13 cellular contexts compared by ENCODE assay signal in the genomic region with DNA sequence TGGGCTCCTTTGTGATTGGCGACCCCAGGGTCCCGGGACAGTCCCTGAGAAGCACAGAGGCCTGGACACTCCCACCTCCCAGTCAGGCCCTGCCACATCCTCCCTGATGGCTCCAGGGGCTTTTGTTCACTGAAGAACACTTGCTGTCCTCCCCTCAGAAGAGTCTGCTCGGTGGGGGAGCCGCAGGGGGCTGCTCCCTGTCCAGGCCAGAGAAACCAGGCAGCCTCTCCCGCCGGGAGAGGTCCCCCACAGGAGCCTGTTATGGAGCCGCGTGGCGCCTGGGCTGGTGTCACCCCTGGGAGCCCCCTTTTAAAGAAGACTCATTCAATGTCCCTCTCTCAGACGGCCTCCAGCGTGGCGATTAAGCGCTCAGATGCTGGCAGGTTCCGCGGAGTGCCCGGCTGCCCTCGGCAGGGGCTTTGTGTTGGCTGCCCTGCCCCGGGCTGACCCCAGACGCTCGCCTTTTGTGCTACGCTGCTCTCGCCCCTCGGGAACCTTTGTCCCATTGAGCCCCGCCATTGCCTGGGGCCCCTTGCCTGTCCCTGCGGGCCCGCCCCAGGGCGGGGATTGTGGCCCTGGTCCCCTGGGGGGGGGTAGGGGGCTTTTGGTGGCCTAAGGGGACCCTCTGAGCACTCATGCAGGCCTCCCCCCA. TPM values are rescaled to one million over a fixed set of nuclear protein-coding genes. Genes with fewer than 3 reads are reported as not detected.
DNase-seq lines count a peak whose midpoint lies in the region; ATAC-seq and TF ChIP-seq lines count a peak whose summit lies in the region.
"Had no signal": no experiment of that assay in that cellular context is flagged by ENCODE, and none has a peak within 500 bp of the region (broad histone marks: within the 10 kb centered on the region; RNA-seq: fewer than 3 reads in every experiment).

No MANE protein-coding gene starts in this region.

- no peaks in the 10 kb centered on the region for H3K36me3 ChIP-seq in ectodermal cell (ENCODE audit: control insufficient read depth, insufficient read depth, low read length)
- peaks cover 0 to 40% of the 10 kb centered on the region in 2 experiments for H3K36me3 ChIP-seq in mesenchymal stem cell (ENCODE audit: control insufficient read depth in 1 of 2, insufficient read depth in 2 of 2, low read depth in 1 of 2, low read length in 2 of 2)
- H3K36me3 ChIP-seq in stomach: no peaks in the 10 kb centered on the region
- H3K36me3 ChIP-seq in CD4-positive, alpha-beta memory T cell (ENCODE audit: insufficient read depth, low read length): no peaks in the 10 kb centered on the region

- peaks cover 7% of the 10 kb centered on the region for H4K20me1 ChIP-seq in H9 (ENCODE audit: control insufficient read depth, insufficient read depth, insufficient read length)

- H3K14ac ChIP-seq in H9 (ENCODE audit: insufficient read depth, low read length) (no peak overlapping the region; the same call in 1 of the 2 replicates), mesenchymal stem cell (ENCODE audit: low read length in 2 of 2) (no peak overlapping the region)

- H2BK5ac ChIP-seq in H9 (ENCODE audit: insufficient read length, low read length) (no peak overlapping the region), mesenchymal stem cell (ENCODE audit: low read depth, low read length, poor library complexity, severe bottlenecking) (no peak overlapping the region)

- H3T11ph ChIP-seq in H9 (ENCODE audit: low read length): no peak overlapping the region

- peaks cover 77% of the 10 kb centered on the region for H3K79me2 ChIP-seq in H9 (ENCODE audit: insufficient read depth, low read length)

- H3K4me2 ChIP-seq in H9 (ENCODE audit: insufficient read depth, insufficient read length, low read length) (no peak overlapping the region), mesenchymal stem cell (ENCODE audit: low read length, poor library complexity, severe bottlenecking) (no peak overlapping the region)
- H3K4me2 ChIP-seq: SK-N-SH had no signal

- H4K91ac ChIP-seq in H9 (ENCODE audit: insufficient read length, low read depth, low read length) (no peak overlapping the region), mesenchymal stem cell (ENCODE audit: low read length) (peak overlapping the region; percentile 40)

- DNase-seq in H9 (no peak), mesenchymal stem cell (no peak), stomach (no peak), NCI-H1092 treated with DMSO at 0.1 percent for 48 hours (lab: John Stamatoyannopoulos, UW) (no peak), MCF 10A (ENCODE audit: unreplicated experiment) (no peak)
- no peak for DNase-seq in CD4-positive, alpha-beta memory T cell
- DNase-seq: activated effector memory CD4-positive, alpha-beta T cell treated with Interleukin-2 at 50 U/mL for 16 hours; body of pancreas; DMS79 treated with DMSO at 0.1 percent for 48 hours; naive thymus-derived CD8-positive, alpha-beta T cell had no signal

- no CpG with 5 or more reads among the region's 27 CpGs for WGBS in H9 (ENCODE audit: extremely low coverage, insufficient read length, low lambda C conversion rate)
- WGBS in ectodermal cell, 2 experiments: 19 to 21% methylated on average over 27 of the region's 27 CpGs
- 92% methylated on average over 27 of the region's 27 CpGs for WGBS in mesenchymal stem cell
- WGBS in stomach, 5 donors: 84 to 90% (median 85%) methylated on average over 8 to 27 of the region's 27 CpGs

- H3K4me1 ChIP-seq in H9 (ENCODE audit: insufficient read depth, low read length): no peaks in the 10 kb centered on the region; the same call in 1 of the 2 replicates
- H3K4me1 ChIP-seq in ectodermal cell (ENCODE audit: control insufficient read depth, insufficient read depth, low read length): peaks cover 61% of the 10 kb centered on the region
- H3K4me1 ChIP-seq in mesenchymal stem cell (ENCODE audit: control insufficient read depth, insufficient read depth, low read depth, low read length): peaks cover 81% of the 10 kb centered on the region
- H3K4me1 ChIP-seq in stomach: peaks cover 96 to 100% (median 98%) of the 10 kb centered on the region in 4 donors
- peaks cover 97% of the 10 kb centered on the region for H3K4me1 ChIP-seq in CD4-positive, alpha-beta memory T cell (ENCODE audit: insufficient read depth, low read length)

- H3K27me3 ChIP-seq in H9 (ENCODE audit: insufficient read depth, low read length) (no peaks in the 10 kb centered on the region), ectodermal cell (ENCODE audit: control insufficient read depth, insufficient read depth, low read length, poor library complexity, severe bottlenecking) (no peaks in the 10 kb centered on the region), mesenchymal stem cell (ENCODE audit: control insufficient read depth in 1 of 2, insufficient read depth in 1 of 2, low read length in 2 of 2) (no peaks in the 10 kb centered on the region), stomach (no peaks in the 10 kb centered on the region)
- H3K27me3 ChIP-seq in CD4-positive, alpha-beta memory T cell (ENCODE audit: insufficient read depth, low read length): no peaks in the 10 kb centered on the region
- H3K27me3 ChIP-seq: body of pancreas had no signal

- no peak overlapping the region for H3K56ac ChIP-seq in H9 (ENCODE audit: insufficient read length, low read depth, low read length)

- no peak overlapping the region for H3K4me3 Mint-ChIP-seq in H9
- H3K4me3 Mint-ChIP-seq in CD4-positive, alpha-beta memory T cell: no peak overlapping the region
- no peak overlapping the region for H3K4me3 Mint-ChIP-seq in MCF 10A (ENCODE audit: unreplicated experiment)

- POLR2A ChIA-PET in CD4-positive, alpha-beta memory T cell (lab: Charles Lee; ENCODE audit: partially characterized antibody): no interaction called here
- POLR2A ChIA-PET in MCF 10A (lab: Yijun Ruan, JAX): no interaction called here

- H3K9me3 Mint-ChIP-seq in H9 (no peaks in the 10 kb centered on the region), MCF 10A (ENCODE audit: unreplicated experiment) (no peaks in the 10 kb centered on the region)
- H3K9me3 Mint-ChIP-seq in CD4-positive, alpha-beta memory T cell: peaks cover 0 to 3% (median 0%) of the 10 kb centered on the region in 8 donors
- H3K9me3 Mint-ChIP-seq: naive thymus-derived CD8-positive, alpha-beta T cell had no signal

- no peak for TF ChIP-seq POLR2A in stomach (IDR thresholded peaks at IDR 0.05)

- H2BK15ac ChIP-seq in H9 (ENCODE audit: low read depth, low read length) (no peak overlapping the region), mesenchymal stem cell (ENCODE audit: low read depth, poor library complexity, severe bottlenecking) (peak overlapping the region; percentile 50)

- TF ChIP-seq CTCF in H9 (conservative IDR thresholded peaks at IDR 0.05): no peak
- no peak for TF ChIP-seq CTCF in stomach (IDR thresholded peaks at IDR 0.05)
- no peak for TF ChIP-seq CTCF in MCF 10A (IDR thresholded peaks at IDR 0.05; ENCODE audit: unreplicated experiment)

- no peak overlapping the region for H3K9ac ChIP-seq in H9 (ENCODE audit: extremely low read depth, insufficient read length, low read length)
- H3K9ac ChIP-seq in mesenchymal stem cell (ENCODE audit: low read length): peak overlapping the region; percentile 29
- H3K9ac ChIP-seq: SK-N-SH had no signal

- H2BK12ac ChIP-seq in H9 (ENCODE audit: insufficient read length, low read depth, low read length) (no peak overlapping the region), mesenchymal stem cell (ENCODE audit: low read length in 2 of 2) (no peak overlapping the region)

- H3K18ac ChIP-seq in H9 (ENCODE audit: insufficient read length, low read depth, low read length) (no peak overlapping the region), mesenchymal stem cell (ENCODE audit: low read depth in 1 of 2, low read length in 2 of 2) (peak overlapping the region in 1 of 2 experiments; percentile 41)

- H3K4me1 Mint-ChIP-seq in H9 (peaks cover 38 to 47% of the 10 kb centered on the region in 2 experiments), MCF 10A (ENCODE audit: insufficient read depth, unreplicated experiment) (peaks cover 5% of the 10 kb centered on the region)
- H3K4me1 Mint-ChIP-seq in CD4-positive, alpha-beta memory T cell: peaks cover 17 to 85% (median 52%) of the 10 kb centered on the region in 4 donors

- H3K27me3 Mint-ChIP-seq in H9 (ENCODE audit: low read depth) (no peaks in the 10 kb centered on the region), MCF 10A (ENCODE audit: insufficient read depth, unreplicated experiment) (no peaks in the 10 kb centered on the region)
- no peaks in the 10 kb centered on the region for H3K27me3 Mint-ChIP-seq in CD4-positive, alpha-beta memory T cell
- H3K27me3 Mint-ChIP-seq: naive thymus-derived CD8-positive, alpha-beta T cell had no signal

- H3K79me1 ChIP-seq in H9 (ENCODE audit: insufficient read depth, low read depth, low read length, poor library complexity, severe bottlenecking) (no peaks in the 10 kb centered on the region), mesenchymal stem cell (replicated peaks; ENCODE audit: low read length, poor library complexity, severe bottlenecking) (peaks cover 2% of the 10 kb centered on the region)

- CTCF ChIA-PET in CD4-positive, alpha-beta memory T cell (lab: Charles Lee; ENCODE audit: partially characterized antibody): no interaction called here
- CTCF ChIA-PET in MCF 10A (lab: Yijun Ruan, JAX): no interaction called here

- H4K8ac ChIP-seq in H9 (replicated peaks; ENCODE audit: insufficient read length, low read depth, low read length) (no peak overlapping the region), mesenchymal stem cell (ENCODE audit: low read length) (no peak overlapping the region)

- no TSS peak for BruUV-seq in MCF 10A (replicated peaks; lab: Mats Ljungman, UMichigan)

- intact Hi-C loops in stomach (cut with DNase I; ENCODE audit: low total_unique reads): no loop called here
- intact Hi-C loops in CD4-positive, alpha-beta memory T cell (cut with micrococcal nuclease): no loop called here
- intact Hi-C loops in MCF 10A (cut with micrococcal nuclease): no loop called here

- H2BK120ac ChIP-seq in H9 (ENCODE audit: low read depth, low read length, poor library complexity, severe bottlenecking): no peak overlapping the region
- no peak overlapping the region for H2BK120ac ChIP-seq in mesenchymal stem cell (ENCODE audit: low read depth, low read length)

- H2BK20ac ChIP-seq in H9 (ENCODE audit: low read depth, low read length, poor library complexity, severe bottlenecking): no peak overlapping the region

- 0 out of 7 replicates have a peak, but pooled peaks cover 0 to 4% (median 0%) of the 10 kb centered on the region in 3 experiments for H3K36me3 Mint-ChIP-seq in H9 (ENCODE audit: insufficient read depth in 1 of 3, low read depth in 3 of 3)
- H3K36me3 Mint-ChIP-seq in CD4-positive, alpha-beta memory T cell: peaks cover 3 to 10% of the 10 kb centered on the region in 2 donors
- H3K36me3 Mint-ChIP-seq in MCF 10A (ENCODE audit: insufficient read depth, unreplicated experiment): no peaks in the 10 kb centered on the region

- H3K27ac ChIP-seq in H9 (ENCODE audit: insufficient read length, low read depth, low read length): no peak overlapping the region
- peak overlapping the region; percentile 97 for H3K27ac ChIP-seq in ectodermal cell (ENCODE audit: insufficient read depth, low read depth, low read length, poor library complexity, severe bottlenecking)
- no peak overlapping the region for H3K27ac ChIP-seq in mesenchymal stem cell (ENCODE audit: low read length, poor library complexity, severe bottlenecking)
- peak overlapping the region in 3 of 5 donors; percentile 1 to 75 (median 72) for H3K27ac ChIP-seq in stomach
- no peak overlapping the region for H3K27ac ChIP-seq in CD4-positive, alpha-beta memory T cell (ENCODE audit: low read depth, low read length)

- no peaks in the 10 kb centered on the region for H3K23me2 ChIP-seq in H9 (ENCODE audit: insufficient read length, low read depth, low read length, poor library complexity, severe bottlenecking)

- no peak overlapping the region for H4K5ac ChIP-seq in H9 (ENCODE audit: insufficient read length, low read depth, low read length)

- H3K4ac ChIP-seq in H9 (ENCODE audit: low read depth, low read length): no peak overlapping the region
- H3K4ac ChIP-seq in mesenchymal stem cell (ENCODE audit: low read depth in 1 of 2, low read length in 2 of 2): no peak overlapping the region

- ATAC-seq in HG02884 (IDR thresholded peaks at IDR 0.05; ENCODE audit: unreplicated experiment): no peak
- ATAC-seq: body of pancreas; naive thymus-derived CD8-positive, alpha-beta T cell had no signal

- H2AK5ac ChIP-seq in H9 (ENCODE audit: insufficient read length, low read length): no peak overlapping the region
- no peak overlapping the region for H2AK5ac ChIP-seq in mesenchymal stem cell (ENCODE audit: low read length, severe bottlenecking)

- H3K27ac Mint-ChIP-seq in H9 (peak overlapping the region in 2 of 3 experiments; percentile 61 to 93; a peak in 2 of 7 replicates), MCF 10A (ENCODE audit: low read depth, unreplicated experiment) (no peak overlapping the region)
- peak overlapping the region in 1 of 7 donors; percentile 87 for H3K27ac Mint-ChIP-seq in CD4-positive, alpha-beta memory T cell

- H3K23ac ChIP-seq in H9 (ENCODE audit: insufficient read length, low read depth, low read length) (no peak overlapping the region), mesenchymal stem cell (ENCODE audit: low read length in 2 of 2) (no peak overlapping the region)

- H2AFZ ChIP-seq in H9 (ENCODE audit: low read length): no peak overlapping the region
- H2AFZ ChIP-seq in mesenchymal stem cell (ENCODE audit: low read depth, low read length): no peak overlapping the region

- H3K4me3 ChIP-seq in ectodermal cell (ENCODE audit: insufficient read depth, low read depth, low read length) (peak overlapping the region; percentile 2), mesenchymal stem cell (ENCODE audit: insufficient read depth in 1 of 2, low read depth in 1 of 2, low read length in 2 of 2) (no peak overlapping the region), stomach (no peak overlapping the region)
- no peak overlapping the region for H3K4me3 ChIP-seq in CD4-positive, alpha-beta memory T cell (ENCODE audit: low read length in 2 of 2)
- H3K4me3 ChIP-seq: body of pancreas had no signal

- H3K9me3 ChIP-seq in H9 (ENCODE audit: control insufficient read depth, low read depth, low read length) (no peaks in the 10 kb centered on the region), ectodermal cell (ENCODE audit: control insufficient read depth, low read length) (no peaks in the 10 kb centered on the region), mesenchymal stem cell (ENCODE audit: control insufficient read depth, low read length) (no peaks in the 10 kb centered on the region), stomach (no peaks in the 10 kb centered on the region)
- H3K9me3 ChIP-seq in CD4-positive, alpha-beta memory T cell (ENCODE audit: control insufficient read depth in 1 of 2, low read length in 2 of 2): no peaks in the 10 kb centered on the region
- H3K9me3 ChIP-seq: body of pancreas, SK-N-SH had no signal

- no peak for TF ChIP-seq EP300 in stomach (IDR thresholded peaks at IDR 0.05)

RNA-seq across cellular contexts. Expression of a gene that starts 43.1 kb away (rescaled TPM):
- total RNA-seq in H9 (2021): 88.8 and 89.5 TPM in 2 replicates
- 43.0 TPM for polyA plus RNA-seq in ectodermal cell (2013, experiment 1 of 4)
- polyA plus RNA-seq in ectodermal cell (2013, experiment 2 of 4): 48.2 TPM
- 31.6 TPM for polyA plus RNA-seq in ectodermal cell (2013, experiment 3 of 4)
- 32.5 TPM for polyA plus RNA-seq in ectodermal cell (2013, experiment 4 of 4)
- polyA plus RNA-seq in mesenchymal stem cell (2013, experiment 1 of 2): 43.3 TPM
- polyA plus RNA-seq in mesenchymal stem cell (2013, experiment 2 of 2): 44.2 TPM
- 10 to 100 TPM; 18.7 to 84.0 (median 32.7) TPM for total RNA-seq in stomach
- polyA plus RNA-seq in stomach: 10 to 100 TPM in 2 of 3 donors, 1 to 10 TPM in 1; 7.4 to 14.8 (median 13.9) TPM
- total RNA-seq in CD4-positive, alpha-beta memory T cell: 100 to 1,000 TPM in 1 of 2 experiments, 10 to 100 TPM in 1; 96.1 to 104 TPM
- polyA plus RNA-seq in CD4-positive, alpha-beta memory T cell: under 1 TPM; 0.08 to 0.86 TPM
- 42.7 and 53.7 TPM in 2 replicates for total RNA-seq in MCF 10A (2022)

Comparison
In these comparisons a context has a peak if more than half of its experiments do, and no peak if none do; other contexts are left out.
1. H3K27ac ChIP-seq: peak in ectodermal cell (single experiment) and stomach (3 of 5); none in H9 (single experiment), mesenchymal stem cell (single experiment) and CD4-positive, alpha-beta memory T cell (single experiment).